Comparison of ENCODE assay signal across 8 cellular contexts in genomic region chr6:34223964-34224940, GRCh38. TPM values are rescaled to one million over a fixed set of nuclear protein-coding genes. Genes with fewer than 3 reads are reported as not detected.
DNase-seq lines count a peak whose midpoint lies in the region; ATAC-seq and TF ChIP-seq lines count a peak whose summit lies in the region.

No MANE protein-coding gene starts in this region.

- peak; percentile 82 to 91 for TF ChIP-seq POLR2A in uterus (IDR thresholded peaks at IDR 0.05)

- no peaks in the 10 kb centered on the region for H3K36me3 Mint-ChIP-seq in T-helper 17 cell (ENCODE audit: low read depth)

- DNase-seq in GM13977 (ENCODE audit: low spot score) = peak; percentile 97
- peak; percentile 85 for DNase-seq in NCI-H1436 (lab: John Stamatoyannopoulos, UW)
- DNase-seq in T-helper 17 cell = peak; percentile 89 to 98 (median 96)
- DNase-seq in right atrium auricular region (ENCODE audit: low spot score) = peak; percentile 93
- DNase-seq in pulmonary artery endothelial cell (ENCODE audit: low read depth, low spot score) = peak; percentile 81
- DNase-seq in uterus = peak; percentile 93 to 94

- intact Hi-C loops in uterus (cut with DNase I; ENCODE audit: low total_unique reads) = no loop called here

- in situ Hi-C loops in GM13977 (cut with MboI; ENCODE audit: low pct_unique_long_range_greater_than_20kb, low sequenced_read_pairs, unreplicated experiment) = no loop called here

- H3K4me1 ChIP-seq in right atrium auricular region (peaks cover 0 to 14% of the 10 kb centered on the region in 2 donors), uterus (peaks cover 0 to 7% of the 10 kb centered on the region in 2 donors)

- H3K27ac Mint-ChIP-seq in T-helper 17 cell = peak overlapping the region; percentile 88

- H3K4me3 Mint-ChIP-seq in T-helper 17 cell = peak overlapping the region; percentile 66

- H3K27me3 ChIP-seq in right atrium auricular region = no peaks in the 10 kb centered on the region
- no peaks in the 10 kb centered on the region for H3K27me3 ChIP-seq in uterus

- H3K4me1 Mint-ChIP-seq in T-helper 17 cell = peaks cover 3% of the 10 kb centered on the region

- H3K27ac ChIP-seq in angular gyrus (ENCODE audit: low read depth, low read length) (peak overlapping the region; percentile 96), right atrium auricular region (peak overlapping the region; percentile 93 to 94), uterus (peak overlapping the region; percentile 95 to 99)

- TF ChIP-seq CTCF in GM13977 (IDR thresholded peaks at IDR 0.05; ENCODE audit: extremely low read depth, insufficient read depth, missing control alignments) = no peak
- TF ChIP-seq CTCF in right atrium auricular region (IDR thresholded peaks at IDR 0.05) = no peak
- peak in 1 of 4 experiments; percentile 4 for TF ChIP-seq CTCF in uterus (IDR thresholded peaks at IDR 0.05)

- no peaks in the 10 kb centered on the region for H3K36me3 ChIP-seq in right atrium auricular region
- H3K36me3 ChIP-seq in uterus = no peaks in the 10 kb centered on the region

- no peaks in the 10 kb centered on the region for H3K27me3 Mint-ChIP-seq in T-helper 17 cell

- no peaks in the 10 kb centered on the region for H3K9me3 ChIP-seq in T-helper 17 cell (ENCODE audit: control insufficient read depth, low read length, poor library complexity, severe bottlenecking)
- no peaks in the 10 kb centered on the region for H3K9me3 ChIP-seq in right atrium auricular region
- no peaks in the 10 kb centered on the region for H3K9me3 ChIP-seq in uterus

- peak overlapping the region; percentile 46 to 69 for H3K4me3 ChIP-seq in right atrium auricular region
- peak overlapping the region; percentile 49 to 58 for H3K4me3 ChIP-seq in uterus

- peak; percentile 79 for ATAC-seq in HG02840 (IDR thresholded peaks at IDR 0.05; ENCODE audit: low FRiP score, unreplicated experiment)
- peak; percentile 94 for ATAC-seq in T-helper 17 cell

RNA-seq across cellular contexts. Expression of gene HMGA1, which starts 12.4 kb away (rescaled TPM):
- total RNA-seq in T-helper 17 cell (10 to 100 TPM; 87.5 to 90.3 TPM), right atrium auricular region (10 to 100 TPM; 29.6 to 37.8 TPM), pulmonary artery endothelial cell (271 and 415 TPM in 2 replicates), uterus (10 to 100 TPM in 2 of 4 donors, 1 to 10 TPM in 1, under 1 TPM in 1; 0.51 to 24.4 (median 13.5) TPM)

RNA-seq across cellular contexts. Expression of gene SMIM29, which starts 24.6 kb away (rescaled TPM):
- 10 to 100 TPM; 24.3 to 29.2 TPM for total RNA-seq in T-helper 17 cell
- 10 to 100 TPM; 21.7 to 29.4 TPM for total RNA-seq in right atrium auricular region
- 17.4 and 25.2 TPM in 2 replicates for total RNA-seq in pulmonary artery endothelial cell
- total RNA-seq in uterus = 10 to 100 TPM in 3 of 4 donors, 1 to 10 TPM in 1; 5.2 to 44.3 (median 20.0) TPM

Comparison
In these comparisons a context has a peak if more than half of its experiments do, and no peak if none do; other contexts are left out.
1. Peak in every context shown above with its lines: DNase-seq, ATAC-seq, H3K4me3 ChIP-seq and H3K27ac ChIP-seq.